Comparison of ENCODE assay signal across 1 cellular context in genomic region chr3:119490153-119490552, GRCh38.
TF ChIP-seq lines count a peak whose summit lies in the region.

No MANE protein-coding gene starts in this region.

TF ChIP-seq in HCT116, 20 proteins besides CTCF, POLR2A, EP300 and RAD21:
- no peak for TF ChIP-seq YY1 (IDR thresholded peaks at IDR 0.05; ENCODE audit: extremely low read depth, insufficient replicate concordance, low read depth, low read length)
- no peak for TF ChIP-seq FOSL1 (IDR thresholded peaks at IDR 0.05; ENCODE audit: low read depth)
- TF ChIP-seq EZH2phosphoT487 (IDR thresholded peaks at IDR 0.05; ENCODE audit: borderline replicate concordance): no peak
- TF ChIP-seq TCF7L2 (IDR thresholded peaks at IDR 0.05; ENCODE audit: borderline replicate concordance, extremely low read depth, insufficient read depth, insufficient read length): no peak
- no peak for TF ChIP-seq JUND (IDR thresholded peaks at IDR 0.05)
- TF ChIP-seq EZH2 (IDR thresholded peaks at IDR 0.05): no peak
- no peak for TF ChIP-seq SRF (IDR thresholded peaks at IDR 0.05; ENCODE audit: low read depth)
- no peak for TF ChIP-seq SIN3A (IDR thresholded peaks at IDR 0.05; ENCODE audit: low read depth)
